In genomic region chr2:20378891-20379519, GRCh38 we compare ENCODE assay signal across 8 cellular contexts. TPM values are rescaled to one million over a fixed set of nuclear protein-coding genes. Genes with fewer than 3 reads are reported as not detected.
DNase-seq lines count a peak whose midpoint lies in the region; ATAC-seq and TF ChIP-seq lines count a peak whose summit lies in the region.

No MANE protein-coding gene starts in this region.

- DNase-seq in AG10803 (ENCODE audit: low read depth) (peak; percentile 80), HCEC 1CT (peak; percentile 82), RPMI7951 (ENCODE audit: low read depth) (peak; percentile 86), mucosa of descending colon (peak; percentile 83 to 87 (median 85)), SIG-M5 (lab: John Stamatoyannopoulos, UW) (no peak)
- no peak for DNase-seq in activated CD4-positive, CD25-positive, alpha-beta regulatory T cell (lab: John Stamatoyannopoulos, UW)
- no peak for DNase-seq in effector CD8-positive, alpha-beta T cell (lab: John Stamatoyannopoulos, UW)

- TF ChIP-seq CTCF in AG10803 (conservative IDR thresholded peaks at IDR 0.05; ENCODE audit: low read length) (peak; percentile 85), mucosa of descending colon (IDR thresholded peaks at IDR 0.05) (peak; percentile 41)

- H3K9me3 ChIP-seq in mucosa of descending colon: no peaks in the 10 kb centered on the region

- ATAC-seq in esophagus mucosa: peak; percentile 74
- peak; percentile 90 for ATAC-seq in mucosa of descending colon

- peaks cover 27% of the 10 kb centered on the region for H3K4me1 ChIP-seq in mucosa of descending colon (ENCODE audit: low read depth)

- intact Hi-C loops in mucosa of descending colon (cut with DNase I, micrococcal nuclease): no loop called here

- H3K4me3 ChIP-seq in AG10803 (ENCODE audit: low read length) (no peak overlapping the region), mucosa of descending colon (no peak overlapping the region)

- H3K36me3 ChIP-seq in mucosa of descending colon (ENCODE audit: low read depth): no peaks in the 10 kb centered on the region

RNA-seq across cellular contexts. Expression of gene PUM2, which starts 28.4 kb away (rescaled TPM):
- total RNA-seq in RPMI7951 (2014; rRNA removed; shearing (Covaris generic)): 24.9 and 25.0 TPM in 2 replicates
- total RNA-seq in esophagus mucosa: 53.6 TPM
- total RNA-seq in mucosa of descending colon: 100 to 1,000 TPM in 2 of 3 donors, 10 to 100 TPM in 1; 93.5 to 155 (median 115) TPM

Comparison
In these comparisons a context has a peak if more than half of its experiments do, and no peak if none do; other contexts are left out.
1. DNase-seq: peak in AG10803 (single experiment), HCEC 1CT (single experiment), RPMI7951 (single experiment) and mucosa of descending colon (3 of 3); none in SIG-M5 (single experiment), activated CD4-positive, CD25-positive, alpha-beta regulatory T cell (0 of 4) and effector CD8-positive, alpha-beta T cell (single experiment).